ENCODE assay signal across 8 cellular contexts in genomic region chr9:131277673-131278420, GRCh38. TPM values are rescaled to one million over a fixed set of nuclear protein-coding genes. Genes with fewer than 3 reads are reported as not detected.
DNase-seq lines count a peak whose midpoint lies in the region; ATAC-seq, FAIRE-seq and TF ChIP-seq lines count a peak whose summit lies in the region.

No MANE protein-coding gene starts in this region.

- H3K27me3 Mint-ChIP-seq in neural crest cell (ENCODE audit: low read depth) = peaks cover 57% of the 10 kb centered on the region

- peak overlapping the region; percentile 87 for H3K4me3 Mint-ChIP-seq in neural crest cell

- peak overlapping the region; percentile 37; the same call in 1 of the 2 replicates for H3K9ac ChIP-seq in MM.1S (ENCODE audit: low read length)

- TF ChIP-seq CTCF in MM.1S (IDR thresholded peaks at IDR 0.05; ENCODE audit: low read length) = no peak
- no peak for TF ChIP-seq CTCF in neural crest cell (conservative IDR thresholded peaks at IDR 0.05)
- TF ChIP-seq CTCF in thoracic aorta (IDR thresholded peaks at IDR 0.05) = no peak

- H3K36me3 ChIP-seq in MM.1S (replicated peaks; ENCODE audit: insufficient read depth, low read length) (no peaks in the 10 kb centered on the region), SJCRH30 (no peaks in the 10 kb centered on the region), thoracic aorta (no peaks in the 10 kb centered on the region)

- no peak overlapping the region for H3K27ac ChIP-seq in MM.1S (ENCODE audit: low read length)
- H3K27ac ChIP-seq in SJCRH30 = no peak overlapping the region
- H3K27ac ChIP-seq in thoracic aorta = no peak overlapping the region

- no peaks in the 10 kb centered on the region for H3K9me3 ChIP-seq in MM.1S (replicated peaks; ENCODE audit: insufficient read depth, low read length)
- H3K9me3 ChIP-seq in SJCRH30 (replicated peaks) = no peaks in the 10 kb centered on the region
- H3K9me3 ChIP-seq in thoracic aorta = no peaks in the 10 kb centered on the region

- no peaks in the 10 kb centered on the region for H3K36me3 Mint-ChIP-seq in neural crest cell (ENCODE audit: low read depth)

- H3K4me1 Mint-ChIP-seq in neural crest cell = peaks cover 24% of the 10 kb centered on the region

- no peaks in the 10 kb centered on the region for H3K9me2 ChIP-seq in MM.1S (replicated peaks; ENCODE audit: insufficient read depth, low read length)

- FAIRE-seq in GM12891 (lab: Jason Lieb, UNC) = peak; percentile 66

- H3K4me1 ChIP-seq in MM.1S (ENCODE audit: low read length) (peaks cover 9% of the 10 kb centered on the region; the same call in 1 of the 2 replicates), SJCRH30 (peaks cover 7% of the 10 kb centered on the region; the same call in 1 of the 2 replicates), thoracic aorta (ENCODE audit: control insufficient read depth in 1 of 2, low read depth in 2 of 2) (peaks cover 5 to 17% of the 10 kb centered on the region in 2 donors)

- peak overlapping the region; percentile 73; the same call in 1 of the 2 replicates for H3K4me2 ChIP-seq in MM.1S (ENCODE audit: low read depth, low read length)

- peaks cover 36% of the 10 kb centered on the region for H3K79me2 ChIP-seq in MM.1S (ENCODE audit: low read length)

- H2AFZ ChIP-seq in MM.1S (ENCODE audit: low read length) = 0 out of 2 replicates have a peak overlapping the region, but pooled peaks have one; percentile 39

- H3K9me3 Mint-ChIP-seq in neural crest cell = no peaks in the 10 kb centered on the region

- no peak for TF ChIP-seq POLR2A in GM12891 (IDR thresholded peaks at IDR 0.05; ENCODE audit: low read depth, low read length)

- H3F3A ChIP-seq in MM.1S (ENCODE audit: insufficient read depth, low read length) = peaks cover 34% of the 10 kb centered on the region

- peak; percentile 83 for ATAC-seq in thoracic aorta (ENCODE audit: insufficient number of reproducible peaks, low FRiP score, low read depth)

- no peaks in the 10 kb centered on the region for H4K20me1 ChIP-seq in MM.1S (ENCODE audit: insufficient read depth, low read length)

- DNase-seq in GM12891 (ENCODE audit: insufficient read length, low spot score) = peak; percentile 85
- peak; percentile 81 for DNase-seq in MM.1S
- DNase-seq in SJCRH30 = peak; percentile 93
- DNase-seq in activated naive CD4-positive, alpha-beta T cell treated with Interleukin-2 at 50 U/mL for 16 hours = peak; percentile 73
- DNase-seq in foreskin melanocyte = peak; percentile 57
- peak; percentile 68 for DNase-seq in neural crest cell (ENCODE audit: low read depth, low spot score)
- peak; percentile 64 for DNase-seq in thoracic aorta (ENCODE audit: low spot score)
- DNase-seq in NCI-H187 treated with DMSO at 0.1 percent for 48 hours (lab: John Stamatoyannopoulos, UW) = no peak

- H3K27ac Mint-ChIP-seq in neural crest cell (ENCODE audit: unreplicated experiment) = no peak overlapping the region

- peak overlapping the region; percentile 66 for H3K4me3 ChIP-seq in MM.1S (ENCODE audit: low read length)
- peak overlapping the region; percentile 68 for H3K4me3 ChIP-seq in SJCRH30
- H3K4me3 ChIP-seq in thoracic aorta = peak overlapping the region; percentile 77

- H3K27me3 ChIP-seq in MM.1S (replicated peaks; ENCODE audit: insufficient read depth, low read length) = peaks cover 27% of the 10 kb centered on the region
- peaks cover 22% of the 10 kb centered on the region for H3K27me3 ChIP-seq in SJCRH30
- no peaks in the 10 kb centered on the region for H3K27me3 ChIP-seq in thoracic aorta (replicated peaks; ENCODE audit: insufficient read depth)

TF ChIP-seq in GM12891, 5 proteins besides CTCF, POLR2A, EP300 and RAD21:
- TF ChIP-seq TAF1 (IDR thresholded peaks at IDR 0.05; ENCODE audit: low read depth, low read length) (no peak), POU2F2 (IDR thresholded peaks at IDR 0.05; ENCODE audit: low read depth, low read length) (no peak), SPI1 (IDR thresholded peaks at IDR 0.05; ENCODE audit: low read depth, low read length) (no peak), POLR2AphosphoS5 (IDR thresholded peaks at IDR 0.05; ENCODE audit: low read depth, low read length) (no peak), PAX5 (IDR thresholded peaks at IDR 0.05; ENCODE audit: insufficient read depth, low read length, severe bottlenecking) (no peak)

RNA-seq across cellular contexts. Expression of gene FAM78A, which starts 1.5 kb away (rescaled TPM):
- 11.3 TPM for polyA plus RNA-seq in GM12891 (2012; ENCODE audit: low read depth, missing spikeins)
- total RNA-seq in SJCRH30 (2014; rRNA removed; shearing (Covaris generic)) = 2.2 and 2.4 TPM in 2 replicates
- total RNA-seq in neural crest cell (3.8 and 4.4 TPM in 2 replicates), thoracic aorta (1 to 10 TPM; 5.0 to 5.7 TPM)

RNA-seq across cellular contexts. Expression of gene PLPP7, which starts 11.7 kb away (rescaled TPM):
- 0.19 TPM for polyA plus RNA-seq in GM12891 (2012; ENCODE audit: low read depth, missing spikeins)
- total RNA-seq in SJCRH30 (2014; rRNA removed; shearing (Covaris generic)) = 1.8 TPM in 2 replicates
- total RNA-seq in neural crest cell = 5.8 and 6.9 TPM in 2 replicates
- 10 to 100 TPM; 14.2 to 29.0 TPM for total RNA-seq in thoracic aorta
